Comparison of ENCODE assay signal across 12 cellular contexts in genomic region chr6:31576897-31577341, GRCh38. TPM values are rescaled to one million over a fixed set of nuclear protein-coding genes. Genes with fewer than 3 reads are reported as not detected.
DNase-seq lines count a peak whose midpoint lies in the region; ATAC-seq and TF ChIP-seq lines count a peak whose summit lies in the region.
"Had no signal": no experiment of that assay in that cellular context is flagged by ENCODE, and none has a peak within 500 bp of the region (broad histone marks: within the 10 kb centered on the region; RNA-seq: fewer than 3 reads in every experiment).

No MANE protein-coding gene starts in this region.

- no peaks in the 10 kb centered on the region for H3K27me3 Mint-ChIP-seq in activated CD4-positive, alpha-beta T cell treated with anti-CD3 and anti-CD28 coated beads, Interleukin-2, amount 10 ng/mL, durations not matched to agents 24 days and 14 days

- H3K4me1 ChIP-seq in stomach: peaks cover 9 to 33% (median 14%) of the 10 kb centered on the region in 4 donors

- peaks cover 71% of the 10 kb centered on the region for H3K4me1 Mint-ChIP-seq in activated CD4-positive, alpha-beta T cell treated with anti-CD3 and anti-CD28 coated beads, Interleukin-2, amount 10 ng/mL, durations not matched to agents 24 days and 14 days

- TF ChIP-seq POLR2A in stomach (IDR thresholded peaks at IDR 0.05): no peak

- no peaks in the 10 kb centered on the region for H3K9me3 Mint-ChIP-seq in activated CD4-positive, alpha-beta T cell treated with anti-CD3 and anti-CD28 coated beads, Interleukin-2, amount 10 ng/mL, durations not matched to agents 24 days and 14 days

- peak overlapping the region; percentile 99 for H3K4me3 Mint-ChIP-seq in activated CD4-positive, alpha-beta T cell treated with anti-CD3 and anti-CD28 coated beads, Interleukin-2, amount 10 ng/mL, durations not matched to agents 24 days and 14 days

- H3K27me3 ChIP-seq in stomach: peaks cover 0 to 8% (median 0%) of the 10 kb centered on the region in 3 donors

- WGBS in stomach, 5 donors: 73 to 85% (median 75%) methylated on average over 11 of the region's 11 CpGs

- ATAC-seq in HG03097 (IDR thresholded peaks at IDR 0.05; ENCODE audit: low FRiP score, unreplicated experiment) (no peak), GM18861 (IDR thresholded peaks at IDR 0.05; ENCODE audit: unreplicated experiment) (no peak)

- peak overlapping the region in 3 of 5 donors; percentile 5 to 57 (median 16) for H3K27ac ChIP-seq in stomach
- H3K27ac ChIP-seq: esophagus muscularis mucosa had no signal

- no peaks in the 10 kb centered on the region for H3K36me3 ChIP-seq in stomach
- H3K36me3 ChIP-seq: esophagus muscularis mucosa had no signal

- TF ChIP-seq EP300 in stomach (IDR thresholded peaks at IDR 0.05): no peak

- peak overlapping the region in 2 of 4 donors; percentile 32 to 40 for H3K4me3 ChIP-seq in stomach

- TF ChIP-seq CTCF in stomach (IDR thresholded peaks at IDR 0.05): no peak

- intact Hi-C loops in activated CD4-positive, alpha-beta T cell treated with anti-CD3 and anti-CD28 coated beads, Interleukin-2, amount 10 ng/mL, durations not matched to agents 24 days and 14 days (cut with micrococcal nuclease): loop anchor here (10.0 kb wide), 2 partner anchors 248 to 762 kb away; partner anchors contain the start of gene HSPA1B
- intact Hi-C loops in stomach (cut with DNase I; ENCODE audit: low total_unique reads): no loop called here

- DNase-seq in activated CD8-positive, alpha-beta memory T cell treated with anti-CD3 and anti-CD28 coated beads for 24 hours: peak; percentile 79
- DNase-seq in activated CD8-positive, alpha-beta memory T cell treated with anti-CD3 and anti-CD28 coated beads, Interleukin-2, amount 50 U/mL, for 4 hours: no peak
- peak; percentile 89 for DNase-seq in activated CD4-positive, alpha-beta T cell treated with anti-CD3 and anti-CD28 coated beads, Interleukin-2, amount 10 ng/mL, durations not matched to agents 24 days and 14 days
- DNase-seq in kidney tubule cell (ENCODE audit: low spot score): peak; percentile 8
- peak; percentile 40 for DNase-seq in stomach
- no peak for DNase-seq in retina
- DNase-seq: islet precursor cell had no signal

- H3K9me3 ChIP-seq in stomach: no peaks in the 10 kb centered on the region
- H3K9me3 ChIP-seq: esophagus muscularis mucosa had no signal

- peaks cover 79% of the 10 kb centered on the region for H3K36me3 Mint-ChIP-seq in activated CD4-positive, alpha-beta T cell treated with anti-CD3 and anti-CD28 coated beads, Interleukin-2, amount 10 ng/mL, durations not matched to agents 24 days and 14 days (ENCODE audit: low read depth)

- peak overlapping the region; percentile 99 for H3K27ac Mint-ChIP-seq in activated CD4-positive, alpha-beta T cell treated with anti-CD3 and anti-CD28 coated beads, Interleukin-2, amount 10 ng/mL, durations not matched to agents 24 days and 14 days

RNA-seq across cellular contexts. Expression of gene TNF, which starts 1.6 kb away (rescaled TPM):
- total RNA-seq in activated CD4-positive, alpha-beta T cell treated with anti-CD3 and anti-CD28 coated beads, Interleukin-2, amount 10 ng/mL, durations not matched to agents 24 days and 14 days: 294 and 303 TPM in 2 replicates
- total RNA-seq in stomach: under 1 TPM in 1 of 5 donors, not detected in 4; 0.58 TPM
- under 1 TPM in 2 of 3 donors, not detected in 1; 0.28 to 0.31 TPM for polyA plus RNA-seq in stomach

RNA-seq across cellular contexts. Expression of gene LTA, which starts 4.8 kb away (rescaled TPM):
- 622 and 631 TPM in 2 replicates for total RNA-seq in activated CD4-positive, alpha-beta T cell treated with anti-CD3 and anti-CD28 coated beads, Interleukin-2, amount 10 ng/mL, durations not matched to agents 24 days and 14 days
- total RNA-seq in stomach: not detected
- polyA plus RNA-seq in stomach: under 1 TPM in 1 of 3 donors, not detected in 2; 0.18 TPM
- total RNA-seq: astrocyte, esophagus muscularis mucosa, renal cortical epithelial cell had no signal

RNA-seq across cellular contexts. Expression of gene LTB, which starts 5.3 kb away (rescaled TPM):
- total RNA-seq in activated CD4-positive, alpha-beta T cell treated with anti-CD3 and anti-CD28 coated beads, Interleukin-2, amount 10 ng/mL, durations not matched to agents 24 days and 14 days: 134 and 136 TPM in 2 replicates
- total RNA-seq in stomach: 1 to 10 TPM in 1 of 5 donors, not detected in 4; 4.8 TPM
- polyA plus RNA-seq in stomach: 10 to 100 TPM in 1 of 3 donors, 1 to 10 TPM in 2; 4.2 to 13.4 (median 9.0) TPM

RNA-seq across cellular contexts. Expression of gene LST1, which starts 9.2 kb away (rescaled TPM):
- 42.6 and 46.4 TPM in 2 replicates for total RNA-seq in activated CD4-positive, alpha-beta T cell treated with anti-CD3 and anti-CD28 coated beads, Interleukin-2, amount 10 ng/mL, durations not matched to agents 24 days and 14 days
- total RNA-seq in stomach: 1 to 10 TPM in 2 of 5 donors, not detected in 3; 2.9 to 6.7 TPM
- polyA plus RNA-seq in stomach: 10 to 100 TPM in 2 of 3 donors, 1 to 10 TPM in 1; 8.8 to 35.4 (median 26.7) TPM
- total RNA-seq: astrocyte, renal cortical epithelial cell had no signal

RNA-seq across cellular contexts. Expression of gene NCR3, which starts 15.9 kb away (rescaled TPM):
- total RNA-seq in activated CD4-positive, alpha-beta T cell treated with anti-CD3 and anti-CD28 coated beads, Interleukin-2, amount 10 ng/mL, durations not matched to agents 24 days and 14 days: 12.2 and 14.5 TPM in 2 replicates
- not detected for total RNA-seq in stomach
- polyA plus RNA-seq in stomach: under 1 TPM in 1 of 3 donors, not detected in 2; 0.25 TPM
- total RNA-seq: astrocyte, esophagus muscularis mucosa, renal cortical epithelial cell had no signal

Comparison
In these comparisons a context has a peak if more than half of its experiments do, and no peak if none do; other contexts are left out.
1. DNase-seq: peak in activated CD8-positive, alpha-beta memory T cell treated with anti-CD3 and anti-CD28 coated beads for 24 hours (single experiment), activated CD4-positive, alpha-beta T cell treated with anti-CD3 and anti-CD28 coated beads, Interleukin-2, amount 10 ng/mL, durations not matched to agents 24 days and 14 days (single experiment), kidney tubule cell (single experiment) and stomach (single experiment); none in activated CD8-positive, alpha-beta memory T cell treated with anti-CD3 and anti-CD28 coated beads, Interleukin-2, amount 50 U/mL, for 4 hours (single experiment) and retina (single experiment).
2. RNA of gene TNF, which starts 1.6 kb away (total RNA-seq): 294 to 303 TPM in activated CD4-positive, alpha-beta T cell treated with anti-CD3 and anti-CD28 coated beads, Interleukin-2, amount 10 ng/mL, durations not matched to agents 24 days and 14 days; 0.58 TPM in stomach; every median in the first group is over 100 times any median in the second.
3. RNA of gene LTA, which starts 4.8 kb away (total RNA-seq): 622 to 631 TPM in activated CD4-positive, alpha-beta T cell treated with anti-CD3 and anti-CD28 coated beads, Interleukin-2, amount 10 ng/mL, durations not matched to agents 24 days and 14 days; not detected in stomach; every median in the first group is over 100 times any median in the second.
4. RNA of gene LTB, which starts 5.3 kb away (total RNA-seq): 134 to 136 TPM in activated CD4-positive, alpha-beta T cell treated with anti-CD3 and anti-CD28 coated beads, Interleukin-2, amount 10 ng/mL, durations not matched to agents 24 days and 14 days; 4.8 TPM in stomach; every median in the first group is over 10 times any median in the second.